Comparison of ENCODE assay signal across 19 cellular contexts in the genomic region with DNA sequence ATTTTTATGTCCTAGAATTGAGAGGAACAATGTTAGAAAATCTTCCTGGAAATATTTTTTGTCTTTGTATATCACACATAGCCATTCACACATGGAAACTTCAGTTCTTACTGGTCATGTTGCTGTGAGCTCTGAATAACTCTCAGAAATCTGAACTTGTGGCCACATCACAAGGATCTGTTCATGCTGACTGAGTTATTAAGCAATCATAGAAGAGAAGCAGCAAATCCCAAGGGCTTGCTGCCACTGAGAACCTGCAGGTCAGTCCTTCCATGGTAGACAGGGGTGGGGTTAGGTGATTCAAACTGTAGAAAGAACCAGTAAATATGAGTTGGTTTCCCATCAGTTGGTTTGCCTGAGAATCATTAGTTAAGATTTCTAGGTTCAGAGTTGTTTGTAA. TPM values are rescaled to one million over a fixed set of nuclear protein-coding genes. Genes with fewer than 3 reads are reported as not detected.
"Had no signal": no experiment of that assay in that cellular context is flagged by ENCODE, and none has a peak within 500 bp of the region (broad histone marks: within the 10 kb centered on the region; RNA-seq: fewer than 3 reads in every experiment).

No MANE protein-coding gene starts in this region.

- H3K36me3 Mint-ChIP-seq: activated CD8-positive, alpha-beta memory T cell treated with anti-CD3 and anti-CD28 coated beads, Interleukin-2, amount 10 ng/mL, durations not matched to agents 7 days and 5 days; WTC11 had no signal

- H3K36me3 ChIP-seq: brain microvascular endothelial cell, colonic mucosa, tibial artery had no signal

- H3K27ac ChIP-seq: brain microvascular endothelial cell, colonic mucosa, sigmoid colon, tibial artery had no signal

- H3K4me3 ChIP-seq: colonic mucosa, sigmoid colon, tibial artery had no signal

- ATAC-seq: activated CD4-positive, alpha-beta T cell treated with anti-CD3 and anti-CD28 coated beads for 36 hours; activated CD8-positive, alpha-beta memory T cell treated with anti-CD3 and anti-CD28 coated beads, Interleukin-2, amount 10 ng/mL, durations not matched to agents 7 days and 5 days; WTC11 had no signal

- H3K4me3 Mint-ChIP-seq: activated CD4-positive, alpha-beta memory T cell treated with anti-CD3 and anti-CD28 coated beads, Interleukin-2, amount 10 ng/mL, durations not matched to agents 7 days and 5 days; activated CD4-positive, alpha-beta T cell treated with anti-CD3 and anti-CD28 coated beads for 36 hours; activated CD8-positive, alpha-beta memory T cell treated with anti-CD3 and anti-CD28 coated beads, Interleukin-2, amount 10 ng/mL, durations not matched to agents 7 days and 5 days; central memory CD8-positive, alpha-beta T cell; nephron; WTC11 had no signal

- H3K9me3 ChIP-seq: colonic mucosa, sigmoid colon, tibial artery had no signal

- H3K27me3 Mint-ChIP-seq: activated CD4-positive, alpha-beta memory T cell treated with anti-CD3 and anti-CD28 coated beads, Interleukin-2, amount 10 ng/mL, durations not matched to agents 7 days and 5 days; activated CD8-positive, alpha-beta memory T cell treated with anti-CD3 and anti-CD28 coated beads, Interleukin-2, amount 10 ng/mL, durations not matched to agents 7 days and 5 days had no signal

- FAIRE-seq: urothelium cell line had no signal

- DNase-seq: activated CD4-positive, alpha-beta memory T cell treated with anti-CD3 and anti-CD28 coated beads, Interleukin-2, amount 10 ng/mL, durations not matched to agents 7 days and 5 days; activated CD4-positive, alpha-beta T cell treated with anti-CD3 and anti-CD28 coated beads for 36 hours; activated CD8-positive, alpha-beta memory T cell treated with anti-CD3 and anti-CD28 coated beads, Interleukin-2, amount 10 ng/mL, durations not matched to agents 7 days and 5 days; activated naive CD4-positive, alpha-beta T cell; anterior cingulate cortex; brain microvascular endothelial cell; colonic mucosa; erythroblast; sigmoid colon; stimulated activated CD4-positive, alpha-beta T cell treated with anti-CD3 and anti-CD28 coated beads, Interleukin-12 subunit alpha, Interleukin-12 subunit beta, amount 100 ng/mL, for 4 hours; stimulated activated CD4-positive, alpha-beta T cell treated with anti-CD3 and anti-CD28 coated beads, Interleukin-1b, Interleukin-23, amount 100 ng/mL, for 48 hours; stimulated activated CD8-positive, alpha-beta memory T cell treated with anti-CD3 and anti-CD28 coated beads, Interleukin-4, amount 100 ng/mL, for 48 hours; stimulated activated naive CD4-positive, alpha-beta T cell; substantia nigra; tibial artery had no signal

- H3K27ac Mint-ChIP-seq: activated CD4-positive, alpha-beta memory T cell treated with anti-CD3 and anti-CD28 coated beads, Interleukin-2, amount 10 ng/mL, durations not matched to agents 7 days and 5 days; activated CD4-positive, alpha-beta T cell treated with anti-CD3 and anti-CD28 coated beads for 36 hours; activated CD8-positive, alpha-beta memory T cell treated with anti-CD3 and anti-CD28 coated beads, Interleukin-2, amount 10 ng/mL, durations not matched to agents 7 days and 5 days; nephron; WTC11 had no signal

- H3K4me1 ChIP-seq: colonic mucosa, tibial artery had no signal

- H3K4me1 Mint-ChIP-seq: activated CD4-positive, alpha-beta memory T cell treated with anti-CD3 and anti-CD28 coated beads, Interleukin-2, amount 10 ng/mL, durations not matched to agents 7 days and 5 days; activated CD4-positive, alpha-beta T cell treated with anti-CD3 and anti-CD28 coated beads for 36 hours; activated CD8-positive, alpha-beta memory T cell treated with anti-CD3 and anti-CD28 coated beads, Interleukin-2, amount 10 ng/mL, durations not matched to agents 7 days and 5 days; central memory CD8-positive, alpha-beta T cell; WTC11 had no signal

- H3K27me3 ChIP-seq: brain microvascular endothelial cell, colonic mucosa, sigmoid colon, tibial artery had no signal

- H3K9me3 Mint-ChIP-seq: activated CD4-positive, alpha-beta memory T cell treated with anti-CD3 and anti-CD28 coated beads, Interleukin-2, amount 10 ng/mL, durations not matched to agents 7 days and 5 days; central memory CD8-positive, alpha-beta T cell; nephron; WTC11 had no signal

RNA-seq across cellular contexts. Expression of a gene that starts 27.6 kb away (rescaled TPM):
- total RNA-seq: activated CD4-positive, alpha-beta memory T cell treated with anti-CD3 and anti-CD28 coated beads, Interleukin-2, amount 10 ng/mL, durations not matched to agents 7 days and 5 days; activated CD4-positive, alpha-beta T cell treated with anti-CD3 and anti-CD28 coated beads for 36 hours; activated CD8-positive, alpha-beta memory T cell treated with anti-CD3 and anti-CD28 coated beads, Interleukin-2, amount 10 ng/mL, durations not matched to agents 7 days and 5 days had no signal
